Comparison of ENCODE assay signal across 22 cellular contexts in the genomic region with DNA sequence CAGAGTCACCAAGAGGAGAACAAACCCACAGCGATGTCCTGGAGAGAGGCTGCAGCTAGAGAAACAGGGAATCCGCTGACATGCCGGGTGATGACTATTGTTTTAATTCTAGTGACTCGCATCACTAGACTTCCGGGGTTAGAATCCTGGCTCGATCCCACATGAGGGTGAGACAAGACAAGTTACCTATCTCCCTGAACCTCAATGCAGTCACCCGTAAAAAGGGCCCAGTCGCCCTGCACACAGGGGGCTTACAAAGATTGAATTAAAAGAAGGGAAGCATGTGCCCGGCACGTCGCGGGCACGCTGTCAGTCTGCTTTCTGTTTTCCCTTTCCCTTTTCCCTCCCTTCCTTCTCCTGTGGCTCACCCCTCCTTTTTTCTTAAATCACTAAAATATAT.
DNase-seq lines count a peak whose midpoint lies in the region; ATAC-seq, FAIRE-seq and TF ChIP-seq lines count a peak whose summit lies in the region.
"Had no signal": no experiment of that assay in that cellular context is flagged by ENCODE, and none has a peak within 500 bp of the region (broad histone marks: within the 10 kb centered on the region; RNA-seq: fewer than 3 reads in every experiment).

No MANE protein-coding gene starts in this region.

- TF ChIP-seq CTCF in K562 (IDR thresholded peaks at IDR 0.05 in 2 of 3, conservative IDR thresholded peaks at IDR 0.05 in 1 of 3; ENCODE audit: insufficient read depth in 2 of 3, low read depth in 1 of 3, low read length in 3 of 3): no peak

- H3K9me3 ChIP-seq in K562 (replicated peaks; ENCODE audit: control insufficient read depth, insufficient read depth, low read depth, low read length): no peaks in the 10 kb centered on the region
- H3K9me3 ChIP-seq in mesodermal cell (ENCODE audit: control insufficient read depth, low read length): no peaks in the 10 kb centered on the region
- H3K9me3 ChIP-seq: tibial artery had no signal

- TF ChIP-seq POLR2A in K562 (conservative IDR thresholded peaks at IDR 0.05): no peak

- H3K36me3 Mint-ChIP-seq in stimulated activated memory B cell treated with anti-CD40 and anti-IgM and Interleukin-4, amounts not matched to agents 10 μg/mL and 1 μg/mL and 100 μg/mL, for 72 hours: no peaks in the 10 kb centered on the region
- H3K36me3 Mint-ChIP-seq: CD8-positive, alpha-beta T cell had no signal

- H3K4me1 ChIP-seq in K562 (replicated peaks in 1 of 2; ENCODE audit: control insufficient read depth in 2 of 2, insufficient read depth in 2 of 2, low read length in 2 of 2) (no peaks in the 10 kb centered on the region; a peak in 1 of 5 replicates), mesodermal cell (ENCODE audit: control insufficient read depth, insufficient read depth, low read length, poor library complexity, severe bottlenecking) (peaks cover 42% of the 10 kb centered on the region)

- in situ Hi-C loops in K562 (cut with MboI): no loop called here

- TF ChIP-seq EP300 in K562 (IDR thresholded peaks at IDR 0.05; ENCODE audit: low read length): no peak

- DNase-seq in stimulated activated naive CD8-positive, alpha-beta T cell treated with anti-CD3 and anti-CD28 coated beads, Interleukin-15, amount 100 ng/mL, for 72 hours: no peak
- no peak for DNase-seq in stimulated activated naive CD8-positive, alpha-beta T cell treated with anti-CD3 and anti-CD28 coated beads, Interleukin-15, Interleukin-2, amounts not matched to agents 100 U/mL and 50 U/mL, for 24 hours
- no peak for DNase-seq in K562 (ENCODE audit: extremely low read depth in 1 of 4, low spot score in 3 of 4)
- no peak for DNase-seq in amygdala (lab: John Stamatoyannopoulos, UW)
- DNase-seq in NCI-H146 treated with DMSO at 0.1 percent for 48 hours (lab: John Stamatoyannopoulos, UW; ENCODE audit: unreplicated experiment): no peak
- DNase-seq: activated B cell treated with CpG ODN at 0.5 μM for 24 hours; activated CD8-positive, alpha-beta T cell treated with anti-CD3 and anti-CD28 coated beads for 36 hours; activated T-cell treated with anti-CD3 and anti-CD28 coated beads, Interleukin-2, amount 50 U/mL, for 48 hours; CD8-positive, alpha-beta T cell; dorsolateral prefrontal cortex; left ventricle myocardium superior; naive thymus-derived CD8-positive, alpha-beta T cell; NCI-H2171 treated with DMSO at 0.1 percent for 48 hours; NCI-H774; OCI-M1; stimulated activated CD4-positive, alpha-beta T cell treated with anti-CD3 and anti-CD28 coated beads, Interleukin-4, amount 100 ng/mL, for 4 hours; T-helper 2 cell; tibial artery had no signal

- intact Hi-C loops in K562 (cut with micrococcal nuclease): no loop called here

- no peak overlapping the region for H3K9ac ChIP-seq in K562 (ENCODE audit: insufficient read depth in 1 of 2, low read depth in 2 of 2, low read length in 2 of 2)

- no peak overlapping the region for H2AFZ ChIP-seq in K562 (ENCODE audit: low read depth, low read length)

- CTCF ChIA-PET in K562 (lab: Yijun Ruan, JAX; ENCODE audit: low intra/inter-chr PET ratio): no interaction called here

- peaks cover 52 to 73% of the 10 kb centered on the region in 2 experiments for H3K27me3 ChIP-seq in K562 (ENCODE audit: control insufficient read depth in 2 of 2, insufficient read depth in 2 of 2, low read length in 2 of 2)

- POLR2A ChIA-PET in K562 (lab: Yijun Ruan, JAX): interaction anchor here (1.0 kb wide), 1 partner anchor 11 kb away, joined by 3 read pairs; no protein-coding TSS in a partner anchor

- WGBS in K562 (ENCODE audit: insufficient coverage, low coverage, missing lambda C conversion rate): 3% methylated on average over 8 of the region's 13 CpGs
- WGBS in mesodermal cell (ENCODE audit: insufficient coverage in 2 of 2), 2 experiments: 43 to 57% methylated on average over 9 to 10 of the region's 13 CpGs

- H3K4me2 ChIP-seq in K562 (ENCODE audit: insufficient read depth, low read length): no peak overlapping the region

- H3K4me3 Mint-ChIP-seq in stimulated activated naive CD8-positive, alpha-beta T cell treated with anti-CD3 and anti-CD28 coated beads, Interleukin-15, amount 100 ng/mL, for 72 hours: peak overlapping the region; percentile 25 to 39
- H3K4me3 Mint-ChIP-seq in stimulated activated memory B cell treated with anti-CD40 and anti-IgM and Interleukin-4, amounts not matched to agents 10 μg/mL and 1 μg/mL and 100 μg/mL, for 72 hours: no peak overlapping the region
- H3K4me3 Mint-ChIP-seq: activated B cell treated with CpG ODN at 0.5 μM for 24 hours; activated CD8-positive, alpha-beta T cell treated with anti-CD3 and anti-CD28 coated beads for 36 hours; CD8-positive, alpha-beta T cell had no signal

- BruUV-seq in K562 (replicated peaks; lab: Mats Ljungman, UMichigan): no TSS peak

- H3K9me3 Mint-ChIP-seq in stimulated activated naive CD8-positive, alpha-beta T cell treated with anti-CD3 and anti-CD28 coated beads, Interleukin-15, amount 100 ng/mL, for 72 hours: no peaks in the 10 kb centered on the region
- H3K9me3 Mint-ChIP-seq in stimulated activated memory B cell treated with anti-CD40 and anti-IgM and Interleukin-4, amounts not matched to agents 10 μg/mL and 1 μg/mL and 100 μg/mL, for 72 hours: no peaks in the 10 kb centered on the region
- H3K9me3 Mint-ChIP-seq: activated B cell treated with CpG ODN at 0.5 μM for 24 hours; activated CD8-positive, alpha-beta T cell treated with anti-CD3 and anti-CD28 coated beads for 36 hours; activated naive CD4-positive, alpha-beta T cell treated with anti-CD3 and anti-CD28 coated beads, Interleukin-2, amount 50 U/mL, for 72 hours; CD8-positive, alpha-beta T cell had no signal

- H3K4me1 Mint-ChIP-seq in stimulated activated naive CD8-positive, alpha-beta T cell treated with anti-CD3 and anti-CD28 coated beads, Interleukin-15, amount 100 ng/mL, for 72 hours: peaks cover 17% of the 10 kb centered on the region
- H3K4me1 Mint-ChIP-seq in stimulated activated memory B cell treated with anti-CD40 and anti-IgM and Interleukin-4, amounts not matched to agents 10 μg/mL and 1 μg/mL and 100 μg/mL, for 72 hours: peaks cover 6% of the 10 kb centered on the region

- peaks cover 96% of the 10 kb centered on the region for H3K27me3 Mint-ChIP-seq in stimulated activated naive CD8-positive, alpha-beta T cell treated with anti-CD3 and anti-CD28 coated beads, Interleukin-15, amount 100 ng/mL, for 72 hours
- H3K27me3 Mint-ChIP-seq in stimulated activated memory B cell treated with anti-CD40 and anti-IgM and Interleukin-4, amounts not matched to agents 10 μg/mL and 1 μg/mL and 100 μg/mL, for 72 hours: peaks cover 87% of the 10 kb centered on the region

- no peak overlapping the region for H3K27ac Mint-ChIP-seq in stimulated activated naive CD8-positive, alpha-beta T cell treated with anti-CD3 and anti-CD28 coated beads, Interleukin-15, amount 100 ng/mL, for 72 hours
- H3K27ac Mint-ChIP-seq in stimulated activated memory B cell treated with anti-CD40 and anti-IgM and Interleukin-4, amounts not matched to agents 10 μg/mL and 1 μg/mL and 100 μg/mL, for 72 hours: no peak overlapping the region
- H3K27ac Mint-ChIP-seq: activated B cell treated with CpG ODN at 0.5 μM for 24 hours; activated CD8-positive, alpha-beta T cell treated with anti-CD3 and anti-CD28 coated beads for 36 hours; activated naive CD4-positive, alpha-beta T cell treated with anti-CD3 and anti-CD28 coated beads, Interleukin-2, amount 50 U/mL, for 72 hours; CD8-positive, alpha-beta T cell; naive thymus-derived CD8-positive, alpha-beta T cell had no signal

- H3K36me3 ChIP-seq in K562 (ENCODE audit: control insufficient read depth, insufficient read depth, low read length) (no peaks in the 10 kb centered on the region), mesodermal cell (ENCODE audit: control insufficient read depth, insufficient read depth, low read length) (no peaks in the 10 kb centered on the region)
- H3K36me3 ChIP-seq: tibial artery had no signal

- H4K20me1 ChIP-seq in K562 (replicated peaks; ENCODE audit: control insufficient read depth, insufficient read depth, low read length): peaks cover 12% of the 10 kb centered on the region; the same call in 1 of the 2 replicates

- H3K4me3 ChIP-seq in K562 (no peak overlapping the region), mesodermal cell (ENCODE audit: extremely low read depth, insufficient read depth, low read length, poor library complexity, severe bottlenecking) (no peak overlapping the region)
- H3K4me3 ChIP-seq: tibial artery had no signal

- no peak for FAIRE-seq in K562 (lab: Jason Lieb, UNC)

- no peaks in the 10 kb centered on the region for H3K79me2 ChIP-seq in K562 (ENCODE audit: control insufficient read depth, insufficient read depth, low read length)

- H3K9me1 ChIP-seq in K562 (ENCODE audit: control insufficient read depth, insufficient read depth, low read length): peaks cover 4% of the 10 kb centered on the region

- ATAC-seq in stimulated activated naive CD8-positive, alpha-beta T cell treated with anti-CD3 and anti-CD28 coated beads, Interleukin-15, amount 100 ng/mL, for 72 hours: no peak
- no peak for ATAC-seq in stimulated activated naive CD8-positive, alpha-beta T cell treated with anti-CD3 and anti-CD28 coated beads, Interleukin-15, Interleukin-2, amounts not matched to agents 100 U/mL and 50 U/mL, for 24 hours
- ATAC-seq in K562 (no peak), GM18868 (IDR thresholded peaks at IDR 0.05; ENCODE audit: unreplicated experiment) (no peak)
- no peak for ATAC-seq in stimulated activated memory B cell treated with anti-CD40 and anti-IgM and Interleukin-4, amounts not matched to agents 10 μg/mL and 1 μg/mL and 100 μg/mL, for 72 hours
- ATAC-seq: activated CD8-positive, alpha-beta T cell treated with anti-CD3 and anti-CD28 coated beads for 36 hours; activated naive CD4-positive, alpha-beta T cell treated with anti-CD3 and anti-CD28 coated beads, Interleukin-2, amount 50 U/mL, for 72 hours; CD8-positive, alpha-beta T cell; left ventricle myocardium superior; naive thymus-derived CD8-positive, alpha-beta T cell had no signal

- H3K27ac ChIP-seq in K562 (ENCODE audit: extremely low read depth, low read depth, low read length) (no peak overlapping the region), mesodermal cell (ENCODE audit: low read depth, low read length, severe bottlenecking) (peak overlapping the region; percentile 92)
- H3K27ac ChIP-seq: dorsolateral prefrontal cortex, tibial artery had no signal

- no peak for TF ChIP-seq RAD21 in K562 (CRISPR knock-in tag; conservative IDR thresholded peaks at IDR 0.05 in 1 of 2, IDR thresholded peaks at IDR 0.05 in 1 of 2)

TF ChIP-seq in K562, 482 proteins besides CTCF, POLR2A, EP300 and RAD21 (continues in another document):
- TF ChIP-seq ZNF134 (CRISPR knock-in tag; conservative IDR thresholded peaks at IDR 0.05): no peak
- TF ChIP-seq NFIC (IDR thresholded peaks at IDR 0.05): no peak
- TF ChIP-seq, protein P1, sequence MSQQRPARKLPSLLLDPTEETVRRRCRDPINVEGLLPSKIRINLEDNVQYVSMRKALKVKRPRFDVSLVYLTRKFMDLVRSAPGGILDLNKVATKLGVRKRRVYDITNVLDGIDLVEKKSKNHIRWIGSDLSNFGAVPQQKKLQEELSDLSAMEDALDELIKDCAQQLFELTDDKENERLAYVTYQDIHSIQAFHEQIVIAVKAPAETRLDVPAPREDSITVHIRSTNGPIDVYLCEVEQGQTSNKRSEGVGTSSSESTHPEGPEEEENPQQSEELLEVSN (IDR thresholded peaks at IDR 0.05; ENCODE audit: borderline replicate concordance in 1 of 2, extremely low read depth in 1 of 2, insufficient read depth in 1 of 2, insufficient read length in 1 of 2, low read depth in 1 of 2, low read length in 1 of 2, poor library complexity in 1 of 2, severe bottlenecking in 1 of 2): peak in 1 of 2 experiments; percentile 55
